8 cellular contexts compared by ENCODE assay signal in the genomic region with DNA sequence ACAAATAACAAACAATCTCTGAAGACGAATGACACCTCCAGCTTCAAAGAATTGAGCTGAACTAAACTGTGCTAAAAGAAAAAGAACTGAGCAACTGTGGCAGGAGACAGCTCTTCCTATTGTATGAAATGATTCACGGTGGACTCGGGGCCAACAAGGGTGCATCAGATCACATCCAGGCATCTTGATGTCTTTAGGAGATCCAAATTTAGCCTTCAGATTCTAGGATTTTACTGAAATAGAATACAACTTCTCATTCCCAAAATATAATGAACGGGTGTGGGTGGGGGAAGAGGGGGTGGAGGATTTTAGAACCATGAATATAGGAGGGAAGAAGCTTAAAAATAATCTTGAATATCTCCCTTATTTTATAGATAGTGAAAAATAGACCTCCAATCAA.
"Had no signal": no experiment of that assay in that cellular context is flagged by ENCODE, and none has a peak within 500 bp of the region (broad histone marks: within the 10 kb centered on the region; RNA-seq: fewer than 3 reads in every experiment).

No MANE protein-coding gene starts in this region.

- H3K36me3 ChIP-seq: HAP-1 had no signal

- DNase-seq: GM23248, GOT3, H7, H9, HCEC 1CT, HFFc6 had no signal

- H3K4me3 ChIP-seq: GM23248, GM23338, HAP-1 had no signal

- H3K27ac ChIP-seq: GM23248 had no signal

- H3K4me1 ChIP-seq: HAP-1 had no signal

- H3K9me3 ChIP-seq: HAP-1 had no signal
